Comparison of ENCODE assay signal across 8 cellular contexts in the genomic region with DNA sequence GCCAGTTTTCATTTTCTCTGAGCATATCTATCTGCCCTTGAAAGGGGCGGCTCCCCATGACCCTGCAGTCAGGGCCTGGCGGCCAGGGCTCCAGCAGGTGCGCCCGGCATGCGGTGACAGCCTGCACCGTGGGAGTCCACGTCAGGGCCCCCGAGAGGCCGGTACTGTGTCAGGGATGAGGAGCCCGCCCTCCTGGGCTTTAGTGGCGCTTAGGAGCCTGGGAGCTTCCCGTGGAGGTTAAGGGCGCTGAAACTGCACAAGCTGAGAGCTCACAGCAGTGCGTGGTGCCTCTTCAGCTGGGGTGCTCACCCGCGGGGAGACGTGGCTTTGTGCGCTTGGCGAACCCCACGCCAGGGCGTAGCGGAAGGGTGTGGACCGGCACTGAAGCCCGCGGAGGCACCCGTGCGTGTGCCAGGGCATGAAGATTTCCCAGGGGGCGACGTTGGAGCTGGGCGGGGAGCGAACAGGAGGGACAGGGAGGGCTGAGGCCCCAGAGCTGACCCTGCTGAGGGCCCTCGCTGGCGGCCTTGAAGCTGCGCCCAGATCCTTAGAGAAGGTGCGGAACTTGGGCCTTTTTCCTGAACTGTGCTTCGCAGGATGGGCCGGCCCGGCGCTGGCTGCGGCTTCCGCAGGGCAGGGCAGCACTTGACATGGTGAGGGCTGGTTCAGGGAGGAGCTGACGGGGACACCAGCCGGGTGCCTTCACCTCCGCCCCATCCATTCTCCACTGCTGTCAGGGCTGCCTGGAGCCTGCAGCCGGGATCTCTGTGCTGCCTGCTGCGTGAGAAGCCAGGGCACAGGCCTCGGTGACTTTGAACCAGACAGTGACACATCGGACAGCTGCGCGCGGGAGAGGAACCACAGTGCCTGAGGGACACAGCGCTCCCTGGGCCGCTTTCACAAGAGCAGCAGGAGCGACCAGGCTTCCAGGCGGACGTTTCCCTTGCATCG. TPM values are rescaled to one million over a fixed set of nuclear protein-coding genes. Genes with fewer than 3 reads are reported as not detected.
DNase-seq lines count a peak whose midpoint lies in the region; ATAC-seq and TF ChIP-seq lines count a peak whose summit lies in the region.

No MANE protein-coding gene starts in this region.

- no peaks in the 10 kb centered on the region for H3K36me3 ChIP-seq in body of pancreas (replicated peaks in 1 of 2; ENCODE audit: insufficient read depth in 1 of 2, low read depth in 2 of 2)

- H3K27me3 ChIP-seq in CD4-positive, alpha-beta T cell (ENCODE audit: control insufficient read depth, insufficient read depth, low read length), result no peaks in the 10 kb centered on the region
- no peaks in the 10 kb centered on the region for H3K27me3 ChIP-seq in body of pancreas

- H3K27me3 Mint-ChIP-seq in CD4-positive, alpha-beta T cell, result peaks cover 12% of the 10 kb centered on the region
- no peaks in the 10 kb centered on the region for H3K27me3 Mint-ChIP-seq in stimulated activated naive B cell treated with anti-CD40 and anti-IgM and Interleukin-4, amounts not matched to agents 10 μg/mL and 1 μg/mL and 100 μg/mL, for 72 hours

- peak in 7 of 10 experiments; percentile 13 to 42 (median 21) for DNase-seq in CD4-positive, alpha-beta T cell
- DNase-seq in HCEC 1CT, result peak; percentile 17
- DNase-seq in T-helper 1 cell, result peak in 3 of 5 donors; percentile 16 to 51 (median 28)
- DNase-seq in body of pancreas, result peak; percentile 19 to 46 (median 27)
- peak; percentile 66 for DNase-seq in left lobe of liver (ENCODE audit: low spot score)
- DNase-seq in stimulated activated naive B cell treated with anti-CD40 and anti-IgM and Interleukin-4, amounts not matched to agents 10 μg/mL and 1 μg/mL and 100 μg/mL, for 72 hours, result peak; percentile 69

- no peak overlapping the region for H3K4me3 ChIP-seq in body of pancreas

- intact Hi-C loops in CD4-positive, alpha-beta T cell (cut with DNase I, micrococcal nuclease), result no loop called here
- intact Hi-C loops in body of pancreas (cut with DNase I), result no loop called here

- peaks cover 3% of the 10 kb centered on the region for H3K9me3 Mint-ChIP-seq in CD4-positive, alpha-beta T cell
- peaks cover 0 to 4% of the 10 kb centered on the region in 2 donors for H3K9me3 Mint-ChIP-seq in stimulated activated naive B cell treated with anti-CD40 and anti-IgM and Interleukin-4, amounts not matched to agents 10 μg/mL and 1 μg/mL and 100 μg/mL, for 72 hours

- H3K27ac Mint-ChIP-seq in CD4-positive, alpha-beta T cell, result peak overlapping the region; percentile 82
- peak overlapping the region; percentile 99 for H3K27ac Mint-ChIP-seq in stimulated activated naive B cell treated with anti-CD40 and anti-IgM and Interleukin-4, amounts not matched to agents 10 μg/mL and 1 μg/mL and 100 μg/mL, for 72 hours

- POLR2A ChIA-PET in CD4-positive, alpha-beta T cell (lab: Charles Lee), result interaction anchor here (1.3 to 1.7 kb wide), 2 partner anchors 32 to 78 kb away, joined by 5 to 18 read pairs; a partner anchor contains a TSS

- 59 to 68% methylated on average over 14 to 55 of the region's 57 CpGs for WGBS in body of pancreas, 2 donors

- peaks cover 21% of the 10 kb centered on the region for H3K4me1 ChIP-seq in body of pancreas

- peak in 1 of 3 donors; percentile 36 for TF ChIP-seq POLR2A in body of pancreas (IDR thresholded peaks at IDR 0.05)

- H3K9me3 ChIP-seq in CD4-positive, alpha-beta T cell (ENCODE audit: control insufficient read depth, low read length), result no peaks in the 10 kb centered on the region
- H3K9me3 ChIP-seq in body of pancreas, result no peaks in the 10 kb centered on the region

- H3K27ac ChIP-seq in CD4-positive, alpha-beta T cell (ENCODE audit: low read depth, low read length), result no peak overlapping the region
- H3K27ac ChIP-seq in body of pancreas, result peak overlapping the region in 1 of 4 donors; percentile 49

- peaks cover 54% of the 10 kb centered on the region for H3K4me1 Mint-ChIP-seq in CD4-positive, alpha-beta T cell (ENCODE audit: low read depth)
- H3K4me1 Mint-ChIP-seq in stimulated activated naive B cell treated with anti-CD40 and anti-IgM and Interleukin-4, amounts not matched to agents 10 μg/mL and 1 μg/mL and 100 μg/mL, for 72 hours, result peaks cover 50 to 86% of the 10 kb centered on the region in 2 donors

- no peak for TF ChIP-seq CTCF in CD4-positive, alpha-beta T cell (IDR thresholded peaks at IDR 0.05)
- TF ChIP-seq CTCF in body of pancreas (IDR thresholded peaks at IDR 0.05), result no peak

- ATAC-seq in CD4-positive, alpha-beta T cell (ENCODE audit: poor library complexity), result peak; percentile 37
- ATAC-seq in body of pancreas (peak; percentile 43), left lobe of liver (peak; percentile 79), GM19455 (IDR thresholded peaks at IDR 0.05; ENCODE audit: unreplicated experiment) (no peak), HG03457 (IDR thresholded peaks at IDR 0.05; ENCODE audit: unreplicated experiment) (no peak)
- peak; percentile 48 to 50 for ATAC-seq in stimulated activated naive B cell treated with anti-CD40 and anti-IgM and Interleukin-4, amounts not matched to agents 10 μg/mL and 1 μg/mL and 100 μg/mL, for 72 hours (replicated peaks)

- peaks cover 3% of the 10 kb centered on the region for H3K36me3 Mint-ChIP-seq in CD4-positive, alpha-beta T cell (ENCODE audit: low read depth)
- H3K36me3 Mint-ChIP-seq in stimulated activated naive B cell treated with anti-CD40 and anti-IgM and Interleukin-4, amounts not matched to agents 10 μg/mL and 1 μg/mL and 100 μg/mL, for 72 hours, result peaks cover 16 to 33% of the 10 kb centered on the region in 2 donors

- H3K4me3 Mint-ChIP-seq in CD4-positive, alpha-beta T cell, result peak overlapping the region; percentile 90
- peak overlapping the region; percentile 95 for H3K4me3 Mint-ChIP-seq in stimulated activated naive B cell treated with anti-CD40 and anti-IgM and Interleukin-4, amounts not matched to agents 10 μg/mL and 1 μg/mL and 100 μg/mL, for 72 hours

- CTCF ChIA-PET in CD4-positive, alpha-beta T cell (lab: Charles Lee), result no interaction called here

RNA-seq across cellular contexts. Expression of a gene that starts 32.9 kb away (rescaled TPM):
- total RNA-seq in CD4-positive, alpha-beta T cell, result not detected
- not detected for total RNA-seq in body of pancreas
- not detected for total RNA-seq in left lobe of liver

RNA-seq across cellular contexts. Expression of a gene that starts 33.0 kb away (rescaled TPM):
- total RNA-seq in CD4-positive, alpha-beta T cell, result 10 to 100 TPM; 56.9 to 62.6 TPM
- total RNA-seq in body of pancreas, result 100 to 1,000 TPM in 1 of 2 donors, 10 to 100 TPM in 1; 40.5 to 115 TPM
- 25.1 TPM for total RNA-seq in left lobe of liver

Comparison
In these comparisons a context has a peak if more than half of its experiments do, and no peak if none do; other contexts are left out.
1. ATAC-seq: peak in CD4-positive, alpha-beta T cell (single experiment), body of pancreas (single experiment), left lobe of liver (single experiment) and stimulated activated naive B cell treated with anti-CD40 and anti-IgM and Interleukin-4, amounts not matched to agents 10 μg/mL and 1 μg/mL and 100 μg/mL, for 72 hours (2 of 2); none in GM19455 (single experiment) and HG03457 (single experiment).
2. DNase-seq: peak in every context shown above with its lines; median percentile 69 in stimulated activated naive B cell treated with anti-CD40 and anti-IgM and Interleukin-4, amounts not matched to agents 10 μg/mL and 1 μg/mL and 100 μg/mL, for 72 hours; 66 in left lobe of liver; 28 in T-helper 1 cell; 27 in body of pancreas; 21 in CD4-positive, alpha-beta T cell; 17 in HCEC 1CT.